5 cellular contexts compared by ENCODE assay signal in genomic region chr18:1680108-1680507, GRCh38.
"Had no signal": no experiment of that assay in that cellular context is flagged by ENCODE, and none has a peak within 500 bp of the region (broad histone marks: within the 10 kb centered on the region; RNA-seq: fewer than 3 reads in every experiment).

No MANE protein-coding gene starts in this region.

- DNase-seq: IMR-90, KBM-7, KG1 had no signal

- H3K27ac ChIP-seq: HL-60 had no signal

- H3K4me3 ChIP-seq: K562 had no signal
